In the genomic region with DNA sequence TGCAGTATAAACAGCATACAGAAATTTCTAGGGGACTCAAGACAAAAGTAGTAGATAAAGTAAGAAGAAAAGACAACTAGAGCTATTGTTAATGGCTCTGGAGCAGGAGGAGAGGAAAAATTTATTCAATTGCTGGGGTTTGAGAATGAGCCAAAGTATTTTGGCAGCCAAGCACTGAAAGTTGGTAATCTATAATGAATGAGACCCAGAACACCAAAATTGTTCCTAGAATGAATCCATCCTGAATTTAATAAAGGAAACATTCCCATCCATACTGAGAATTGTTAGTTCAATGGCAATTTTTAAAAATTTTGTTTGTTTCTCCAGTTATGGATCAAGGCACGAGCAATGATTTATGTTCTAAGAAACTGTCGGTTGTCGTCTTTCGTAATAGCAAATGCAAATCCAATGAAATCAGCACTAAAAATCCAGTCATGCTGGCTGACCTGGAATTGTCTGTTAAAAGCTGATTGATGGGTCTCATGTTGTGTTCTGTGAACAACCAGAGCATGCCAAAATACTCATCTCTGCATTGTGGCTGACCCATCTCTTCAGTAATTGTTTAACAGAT, we compare ENCODE assay signal across 19 cellular contexts.
DNase-seq lines count a peak whose midpoint lies in the region; ATAC-seq and TF ChIP-seq lines count a peak whose summit lies in the region.
"Had no signal": no experiment of that assay in that cellular context is flagged by ENCODE, and none has a peak within 500 bp of the region (broad histone marks: within the 10 kb centered on the region; RNA-seq: fewer than 3 reads in every experiment).

No MANE protein-coding gene starts in this region.

- no peak for ATAC-seq in GM21515 (IDR thresholded peaks at IDR 0.05; ENCODE audit: unreplicated experiment)
- no peak for ATAC-seq in GM18520 (IDR thresholded peaks at IDR 0.05; ENCODE audit: unreplicated experiment)
- ATAC-seq: effector memory CD8-positive, alpha-beta T cell had no signal

- no peak overlapping the region for H3K27ac ChIP-seq in mammary epithelial cell (ENCODE audit: insufficient read depth, low read depth, low read length)
- H3K27ac ChIP-seq: BLaER1 treated with 17β-estradiol and CSF1 and Interleukin-3, amounts not matched to agents 10 nM and 100 nM had no signal

- H3K9ac ChIP-seq in mammary epithelial cell (ENCODE audit: insufficient read depth, low read length) = no peak overlapping the region
- H3K9ac ChIP-seq: BLaER1 treated with 17β-estradiol and CSF1 and Interleukin-3, amounts not matched to agents 10 nM and 100 nM had no signal

- no peak for TF ChIP-seq CTCF in mammary epithelial cell (conservative IDR thresholded peaks at IDR 0.05 in 1 of 2, IDR thresholded peaks at IDR 0.05 in 1 of 2; ENCODE audit: extremely low read depth in 1 of 2, insufficient read depth in 1 of 2, low read depth in 1 of 2, low read length in 2 of 2)

- DNase-seq in M059J (ENCODE audit: low read depth) = peak; percentile 22
- peak; percentile 26 for DNase-seq in mammary epithelial cell
- peak; percentile 64 for DNase-seq in kidney glomerular epithelial cell (lab: John Stamatoyannopoulos, UW)
- DNase-seq in stromal cell of bone marrow (ENCODE audit: low read depth) = peak; percentile 64
- no peak for DNase-seq in NCI-H1417 treated with DMSO at 0.1 percent for 48 hours (lab: John Stamatoyannopoulos, UW)
- no peak for DNase-seq in NCI-H1930 (lab: John Stamatoyannopoulos, UW)
- DNase-seq: activated CD4-positive, alpha-beta T cell treated with anti-CD3 and anti-CD28 coated beads for 4 hours; activated naive CD4-positive, alpha-beta T cell treated with anti-CD3 and anti-CD28 coated beads, Interleukin-2, amount 10 ng/mL, durations not matched to agents 7 days and 5 days; activated T-cell treated with anti-CD3 and anti-CD28 coated beads for 4 hours; cerebellar nuclear complex; DMS153; effector memory CD8-positive, alpha-beta T cell; NCI-H2081; NCI-H524 treated with DMSO at 0.1 percent for 48 hours; OCI-M1; stimulated activated CD4-positive, alpha-beta T cell treated with anti-CD3 and anti-CD28 coated beads, Interleukin-4, amount 100 ng/mL, for 1 hour had no signal

- H3K36me3 ChIP-seq in mammary epithelial cell (ENCODE audit: insufficient read depth, low read length) = no peaks in the 10 kb centered on the region
- H3K36me3 ChIP-seq: BLaER1 treated with 17β-estradiol and CSF1 and Interleukin-3, amounts not matched to agents 10 nM and 100 nM had no signal

- no peaks in the 10 kb centered on the region for H3K27me3 ChIP-seq in mammary epithelial cell (ENCODE audit: insufficient read depth, low read length)
- H3K27me3 ChIP-seq: BLaER1 treated with 17β-estradiol and CSF1 and Interleukin-3, amounts not matched to agents 10 nM and 100 nM had no signal

- H3K9me3 ChIP-seq in mammary epithelial cell (replicated peaks; ENCODE audit: insufficient read depth, low read length) = no peaks in the 10 kb centered on the region

- dilution Hi-C loops in mammary epithelial cell (cut with HindIII; ENCODE audit: low sequenced_read_pairs) = no loop called here

- peak overlapping the region; percentile 24 for H3K4me2 ChIP-seq in mammary epithelial cell (ENCODE audit: insufficient read depth, low read depth, low read length)
- H3K4me2 ChIP-seq: BLaER1 treated with 17β-estradiol and CSF1 and Interleukin-3, amounts not matched to agents 10 nM and 100 nM had no signal

- H3K79me2 ChIP-seq in mammary epithelial cell (ENCODE audit: insufficient read depth, low read length) = no peaks in the 10 kb centered on the region

- no peaks in the 10 kb centered on the region for H3K4me1 ChIP-seq in mammary epithelial cell (ENCODE audit: insufficient read depth, low read length)
- H3K4me1 ChIP-seq: BLaER1 treated with 17β-estradiol and CSF1 and Interleukin-3, amounts not matched to agents 10 nM and 100 nM had no signal

- no peak overlapping the region for H3K4me3 ChIP-seq in mammary epithelial cell (replicated peaks in 1 of 3; ENCODE audit: insufficient read depth in 1 of 3, low read depth in 2 of 3, low read length in 3 of 3)
- H3K4me3 ChIP-seq: BLaER1 treated with 17β-estradiol and CSF1 and Interleukin-3, amounts not matched to agents 10 nM and 100 nM had no signal

- no TSS peak for BruUV-seq in mammary epithelial cell (replicated peaks; lab: Mats Ljungman, UMichigan)

- in situ Hi-C loops in mammary epithelial cell (cut with MboI; ENCODE audit: low sequenced_read_pairs in 2 of 2) = no loop called here

- H2AFZ ChIP-seq in mammary epithelial cell (ENCODE audit: low read depth, low read length) = no peak overlapping the region

- CTCF ChIA-PET in mammary epithelial cell (lab: Charles Lee; ENCODE audit: low non-redundant PET) = no interaction called here

- H4K20me1 ChIP-seq in mammary epithelial cell (ENCODE audit: insufficient read depth, low read length) = no peaks in the 10 kb centered on the region
- H4K20me1 ChIP-seq: BLaER1 treated with 17β-estradiol and CSF1 and Interleukin-3, amounts not matched to agents 10 nM and 100 nM had no signal

- intact Hi-C loops in mammary epithelial cell (cut with micrococcal nuclease) = no loop called here

- WGBS in mammary epithelial cell (ENCODE audit: low coverage, missing lambda C conversion rate) = 48% methylated on average over 4 of the region's 4 CpGs

Comparison
In these comparisons a context has a peak if more than half of its experiments do, and no peak if none do; other contexts are left out.
1. DNase-seq: peak in M059J (single experiment), mammary epithelial cell (single experiment), kidney glomerular epithelial cell (single experiment) and stromal cell of bone marrow (single experiment); none in NCI-H1417 treated with DMSO at 0.1 percent for 48 hours (single experiment) and NCI-H1930 (0 of 2).